In the genomic region with DNA sequence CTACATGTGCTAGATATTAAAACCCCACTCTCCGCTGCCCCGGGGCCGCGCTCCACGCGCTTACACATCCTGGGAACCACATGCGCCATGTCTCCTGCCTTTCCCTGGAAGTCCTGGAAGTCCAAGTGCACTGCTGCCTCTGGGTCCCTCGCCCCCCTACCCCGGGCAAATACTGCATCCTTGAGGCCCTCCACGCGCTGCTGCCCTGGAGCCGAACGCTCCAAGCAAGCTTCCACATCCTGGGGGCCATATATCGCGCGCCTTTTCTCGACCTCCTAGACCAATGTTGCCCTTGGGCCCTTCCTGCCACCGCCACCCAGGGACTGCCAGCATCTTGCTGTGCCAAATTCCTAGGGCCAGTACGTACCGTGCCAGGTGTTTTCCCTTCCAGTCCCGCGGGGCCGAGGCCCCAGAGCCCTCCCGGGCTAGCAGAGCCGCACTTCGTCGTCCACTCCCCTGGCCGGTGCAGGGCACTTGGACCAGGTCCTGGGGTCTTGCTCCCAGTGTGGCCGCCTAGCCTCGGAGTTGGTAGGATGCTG, we compare ENCODE assay signal across 8 cellular contexts. TPM values are rescaled to one million over a fixed set of nuclear protein-coding genes. Genes with fewer than 3 reads are reported as not detected.
DNase-seq lines count a peak whose midpoint lies in the region; ATAC-seq, FAIRE-seq and TF ChIP-seq lines count a peak whose summit lies in the region.

No MANE protein-coding gene starts in this region.

- no peaks in the 10 kb centered on the region for H3K9me3 ChIP-seq in A549
- no peaks in the 10 kb centered on the region for H3K9me3 ChIP-seq in naive thymus-derived CD4-positive, alpha-beta T cell (ENCODE audit: control insufficient read depth in 2 of 3, low read length in 3 of 3)

- H3K4me3 Mint-ChIP-seq in HFFc6, result peak overlapping the region; percentile 79
- H3K4me3 Mint-ChIP-seq in central memory CD8-positive, alpha-beta T cell, result peak overlapping the region; percentile 76
- H3K4me3 Mint-ChIP-seq in naive thymus-derived CD4-positive, alpha-beta T cell, result peak overlapping the region; percentile 20 to 83 (median 66)

- peak overlapping the region; percentile 80 to 97; a peak in 5 of 6 replicates for H3K27ac ChIP-seq in A549
- no peak overlapping the region for H3K27ac ChIP-seq in naive thymus-derived CD4-positive, alpha-beta T cell (ENCODE audit: low read depth, low read length)

- H3K27me3 Mint-ChIP-seq in HFFc6 (ENCODE audit: insufficient read depth), result peaks cover 15% of the 10 kb centered on the region
- H3K27me3 Mint-ChIP-seq in central memory CD8-positive, alpha-beta T cell, result peaks cover 94% of the 10 kb centered on the region
- peaks cover 60 to 82% (median 70%) of the 10 kb centered on the region in 5 donors for H3K27me3 Mint-ChIP-seq in naive thymus-derived CD4-positive, alpha-beta T cell

- H3K36me3 ChIP-seq in naive thymus-derived CD4-positive, alpha-beta T cell (ENCODE audit: control insufficient read depth in 2 of 3, insufficient read depth in 3 of 3, low read length in 3 of 3), result no peaks in the 10 kb centered on the region

- no peaks in the 10 kb centered on the region for H3K9me3 Mint-ChIP-seq in HFFc6
- H3K9me3 Mint-ChIP-seq in central memory CD8-positive, alpha-beta T cell, result no peaks in the 10 kb centered on the region
- H3K9me3 Mint-ChIP-seq in naive thymus-derived CD4-positive, alpha-beta T cell, result no peaks in the 10 kb centered on the region

- H3K4me3 ChIP-seq in A549, result peak overlapping the region; percentile 76
- H3K4me3 ChIP-seq in naive thymus-derived CD4-positive, alpha-beta T cell (ENCODE audit: low read length), result no peak overlapping the region

- no peak; a peak in 1 of 6 replicates for ATAC-seq in A549
- no peak for ATAC-seq in central memory CD8-positive, alpha-beta T cell (replicated peaks; ENCODE audit: extremely low read depth, poor library complexity, severe bottlenecking)
- ATAC-seq in naive thymus-derived CD4-positive, alpha-beta T cell, result no peak
- no peak for ATAC-seq in GM18502 (IDR thresholded peaks at IDR 0.05; ENCODE audit: poor library complexity, unreplicated experiment)

- POLR2A ChIA-PET in A549 (lab: Yijun Ruan, JAX), result no interaction called here
- POLR2A ChIA-PET in naive thymus-derived CD4-positive, alpha-beta T cell (lab: Charles Lee), result no interaction called here

- DNase-seq in A549 (ENCODE audit: low read depth in 1 of 2, low spot score in 1 of 2) (no peak), HFFc6 (no peak), NCI-H1930 (lab: John Stamatoyannopoulos, UW) (no peak), HuH-7 (ENCODE audit: low spot score) (no peak), cortex of kidney (lab: John Stamatoyannopoulos, UW) (no peak)
- DNase-seq in central memory CD8-positive, alpha-beta T cell (ENCODE audit: low spot score in 2 of 2), result no peak
- no peak for DNase-seq in naive thymus-derived CD4-positive, alpha-beta T cell

- H3K27ac Mint-ChIP-seq in HFFc6, result peak overlapping the region; percentile 26; the same call in 1 of the 2 replicates
- no peak overlapping the region for H3K27ac Mint-ChIP-seq in central memory CD8-positive, alpha-beta T cell (ENCODE audit: low read depth)
- no peak overlapping the region for H3K27ac Mint-ChIP-seq in naive thymus-derived CD4-positive, alpha-beta T cell

- H3K4me2 ChIP-seq in A549, result peak overlapping the region; percentile 99

- no peak for FAIRE-seq in A549 (lab: Jason Lieb, UNC)

- intact Hi-C loops in naive thymus-derived CD4-positive, alpha-beta T cell (cut with micrococcal nuclease), result no loop called here

- WGBS in A549 (ENCODE audit: missing lambda C conversion rate), result 53% methylated on average over 22 of the region's 30 CpGs

- TF ChIP-seq EP300 in A549 (IDR thresholded peaks at IDR 0.05), result no peak

- H3K4me1 ChIP-seq in A549, result peaks cover 12% of the 10 kb centered on the region; the same call in 1 of the 3 replicates
- H3K4me1 ChIP-seq in naive thymus-derived CD4-positive, alpha-beta T cell (ENCODE audit: control insufficient read depth in 2 of 2, insufficient read depth in 2 of 2, low read length in 2 of 2), result no peaks in the 10 kb centered on the region

- TF ChIP-seq RAD21 in A549 (conservative IDR thresholded peaks at IDR 0.05 in 1 of 2, IDR thresholded peaks at IDR 0.05 in 1 of 2), result no peak

- CTCF ChIA-PET in A549 (lab: Yijun Ruan, JAX), result interaction anchor here (1.8 kb wide), 1 partner anchor 10 kb away, joined by 5 read pairs; no protein-coding TSS in a partner anchor
- CTCF ChIA-PET in naive thymus-derived CD4-positive, alpha-beta T cell (lab: Charles Lee), result no interaction called here

- peaks cover 15% of the 10 kb centered on the region for H3K4me1 Mint-ChIP-seq in HFFc6 (ENCODE audit: low read depth)
- H3K4me1 Mint-ChIP-seq in central memory CD8-positive, alpha-beta T cell, result peaks cover 15% of the 10 kb centered on the region
- H3K4me1 Mint-ChIP-seq in naive thymus-derived CD4-positive, alpha-beta T cell, result peaks cover 4 to 17% (median 10%) of the 10 kb centered on the region in 7 donors

- TF ChIP-seq POLR2A in A549 (IDR thresholded peaks at IDR 0.05; ENCODE audit: low read length), result no peak

- no peaks in the 10 kb centered on the region for H3K36me3 Mint-ChIP-seq in HFFc6 (ENCODE audit: low read depth)
- H3K36me3 Mint-ChIP-seq in central memory CD8-positive, alpha-beta T cell (ENCODE audit: insufficient read depth), result peaks cover 2% of the 10 kb centered on the region
- H3K36me3 Mint-ChIP-seq in naive thymus-derived CD4-positive, alpha-beta T cell, result no peaks in the 10 kb centered on the region

- no peak for TF ChIP-seq CTCF in A549 (IDR thresholded peaks at IDR 0.05)
- TF ChIP-seq CTCF in HFFc6 (IDR thresholded peaks at IDR 0.05), result no peak

- H3K27me3 ChIP-seq in naive thymus-derived CD4-positive, alpha-beta T cell (ENCODE audit: control insufficient read depth in 2 of 2, insufficient read depth in 2 of 2, low read length in 2 of 2), result peaks cover 0 to 5% of the 10 kb centered on the region in 2 donors

TF ChIP-seq in A549, 52 proteins besides CTCF, POLR2A, EP300 and RAD21:
- TF ChIP-seq JUN (IDR thresholded peaks at IDR 0.05) (no peak), HDAC2 (IDR thresholded peaks at IDR 0.05) (no peak)

RNA-seq across cellular contexts. Expression of a gene that starts 0.8 kb away (rescaled TPM):
- polyA plus RNA-seq in A549 (2011; rRNA removed), result 8.5 and 9.7 TPM in 2 replicates
- polyA plus RNA-seq in A549 (2012; cell fraction: cytosol; rRNA removed), result 14.5 and 22.3 TPM in 2 replicates
- 17.9 and 22.5 TPM in 2 replicates for polyA plus RNA-seq in A549 (2012; cell fraction: nucleus; rRNA removed)
- 11.3 to 13.7 TPM (median 12.3 TPM) in 3 replicates for polyA plus RNA-seq in A549 (2017; fragmentation: RNase III; extraction: RNeasy Plus Mini Kit Qiagen cat#74134 plus additional on column Dnase treatment)
- polyA minus RNA-seq in A549 (2011; rRNA and poly(A)+ RNA removed), result 8.7 and 9.9 TPM in 2 replicates
- 1 to 10 TPM; 3.0 to 5.4 (median 3.5) TPM for total RNA-seq in HFFc6 (2021; fragmentation: NEBNext Ultra II Directional; extraction: Animal tissue kit (Norgen Biotek cat#: 25700))
- total RNA-seq in naive thymus-derived CD4-positive, alpha-beta T cell, result under 1 TPM in 2 of 5 experiments, not detected in 3; 0.17 to 0.73 TPM
- not detected for polyA plus RNA-seq in naive thymus-derived CD4-positive, alpha-beta T cell
